8 cellular contexts compared by ENCODE assay signal in the genomic region with DNA sequence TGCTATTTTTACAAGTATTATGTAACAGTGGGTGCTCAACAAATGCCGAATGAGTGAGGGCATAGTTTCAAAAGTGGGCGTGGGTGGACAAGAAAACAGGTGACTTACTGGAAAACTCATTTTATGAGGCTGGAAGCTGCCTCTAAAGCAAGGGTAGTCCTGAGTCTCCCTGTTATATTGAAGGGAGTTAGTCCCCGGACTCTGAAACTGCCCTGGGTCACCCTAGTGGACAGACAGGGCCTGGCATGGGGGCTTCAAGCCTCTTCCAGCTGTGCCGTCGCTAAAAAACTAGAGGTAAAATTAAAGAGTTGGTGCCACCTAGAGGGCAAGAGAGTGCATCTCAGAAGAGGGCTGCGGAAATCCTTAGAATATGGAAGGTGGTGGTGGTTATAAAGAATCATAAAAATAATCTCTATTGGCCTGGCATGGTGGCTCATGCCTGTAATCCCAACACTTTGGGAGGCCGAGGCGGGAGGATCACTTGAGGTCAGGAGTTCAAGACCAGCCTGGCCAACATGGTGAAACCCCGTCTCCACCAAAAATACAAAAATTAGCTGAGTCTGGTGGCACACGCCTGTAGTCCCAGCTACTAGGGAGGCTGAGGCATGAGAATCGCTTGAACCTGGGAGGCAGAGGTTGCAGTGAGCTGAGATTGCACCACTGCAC. TPM values are rescaled to one million over a fixed set of nuclear protein-coding genes. Genes with fewer than 3 reads are reported as not detected.
DNase-seq lines count a peak whose midpoint lies in the region; ATAC-seq, FAIRE-seq and TF ChIP-seq lines count a peak whose summit lies in the region.
"Not testable (repeated sequence)": the region's sequence is repeated elsewhere in the genome, so short reads cannot be mapped to it uniquely, and the experiment has no call there.

No MANE protein-coding gene starts in this region.

- peak overlapping the region; percentile 34 for H3K27ac Mint-ChIP-seq in Calu3 (ENCODE audit: unreplicated experiment)

- H3K4me3 Mint-ChIP-seq in Calu3 (ENCODE audit: low read depth, unreplicated experiment), result peak overlapping the region; percentile 33

- H3K4me3 ChIP-seq in MG63; epithelial cell of esophagus (ENCODE audit: low read length): not testable (repeated sequence)
- H3K4me3 ChIP-seq in mucosa of rectum (ENCODE audit: low read length in 2 of 2), result peak overlapping the region in 1 of 2 donors; percentile 20

- not testable (repeated sequence) for H3K36me3 ChIP-seq in MG63; mucosa of rectum (ENCODE audit: control insufficient read depth in 2 of 2, insufficient read depth in 2 of 2, low read length in 2 of 2)

- TF ChIP-seq CTCF in Calu3 (IDR thresholded peaks at IDR 0.05; ENCODE audit: unreplicated experiment) (peak; percentile 98), epithelial cell of esophagus (IDR thresholded peaks at IDR 0.05; ENCODE audit: insufficient read depth, low read depth, low read length, missing control alignments) (peak; percentile 79)

- peaks cover 19 to 23% of the 10 kb centered on the region in 2 donors for H3K4me1 ChIP-seq in mucosa of rectum (ENCODE audit: control insufficient read depth in 2 of 2, insufficient read depth in 2 of 2, low read length in 2 of 2)

- not testable (repeated sequence) for H3K9me3 Mint-ChIP-seq in Calu3 (ENCODE audit: low read depth, unreplicated experiment)

- H3K9ac ChIP-seq in mucosa of rectum (ENCODE audit: low read depth in 1 of 2, low read length in 2 of 2), result peak overlapping the region in 1 of 2 donors; percentile 13

- DNase-seq in Calu3 (peak; percentile 96), MG63 (peak; percentile 91), RCC 7860 (ENCODE audit: low spot score) (peak; percentile 87), activated T-cell treated with anti-CD3 and anti-CD28 coated beads for 4 hours (peak; percentile 52), epithelial cell of esophagus (ENCODE audit: low read depth) (peak; percentile 80)
- DNase-seq in stimulated activated CD8-positive, alpha-beta memory T cell treated with anti-CD3 and anti-CD28 coated beads, Interleukin-15, amount 100 ng/mL, for 4 hours (ENCODE audit: low read depth in 2 of 2), result peak; percentile 33 to 46

- H3K27me3 Mint-ChIP-seq in Calu3 (ENCODE audit: unreplicated experiment), result not testable (repeated sequence)

- peaks cover 28% of the 10 kb centered on the region for H3K4me1 Mint-ChIP-seq in Calu3 (ENCODE audit: low read depth, unreplicated experiment)

- H3K9me3 ChIP-seq in MG63; mucosa of rectum (ENCODE audit: control insufficient read depth in 2 of 2, low read length in 2 of 2): not testable (repeated sequence)

- peaks cover 33% of the 10 kb centered on the region for H3K36me3 Mint-ChIP-seq in Calu3 (ENCODE audit: insufficient read depth, unreplicated experiment)

- BruUV-seq in Calu3 (replicated peaks; lab: Mats Ljungman, UMichigan), result not testable (repeated sequence)

- peak; percentile 45 for ATAC-seq in GM21619 (IDR thresholded peaks at IDR 0.05; ENCODE audit: unreplicated experiment)

- peak overlapping the region; percentile 7 to 35 for H3K27ac ChIP-seq in mucosa of rectum (ENCODE audit: low read depth in 2 of 2, low read length in 2 of 2)

- intact Hi-C loops in Calu3 (cut with micrococcal nuclease; ENCODE audit: unreplicated experiment), result loop anchor here (1.0 to 5.0 kb wide), 5 partner anchors 66 to 275 kb away; a partner anchor contains a TSS

- peak; percentile 79 for FAIRE-seq in RCC 7860 (lab: Jason Lieb, UNC)

- H3K27me3 ChIP-seq in MG63; mucosa of rectum (ENCODE audit: control insufficient read depth in 2 of 2, insufficient read depth in 2 of 2, low read length in 2 of 2): not testable (repeated sequence)

- CTCF ChIA-PET in Calu3 (lab: Charles Lee), result interaction anchor here (0.6 to 2.9 kb wide), 24 partner anchors 12 to 279 kb away, joined by 3 to 42 read pairs (median 5); a partner anchor contains a TSS

RNA-seq across cellular contexts. Expression of a gene that starts 3.6 kb away (rescaled TPM):
- 295 and 302 TPM in 2 replicates for total RNA-seq in Calu3 (2022)
- total RNA-seq in MG63 (2014; rRNA removed; shearing (Covaris generic); ENCODE audit: low replicate concordance), result 116 and 146 TPM in 2 replicates

RNA-seq across cellular contexts. Expression of a gene that starts 32.9 kb away (rescaled TPM):
- total RNA-seq in Calu3 (2022), result 67.1 and 83.6 TPM in 2 replicates
- total RNA-seq in MG63 (2014; rRNA removed; shearing (Covaris generic); ENCODE audit: low replicate concordance), result 59.9 and 81.0 TPM in 2 replicates

Comparison
In these comparisons a context has a peak if more than half of its experiments do, and no peak if none do; other contexts are left out.
1. DNase-seq: peak in every context shown above with its lines; median percentile 96 in Calu3; 91 in MG63; 87 in RCC 7860; 80 in epithelial cell of esophagus; 52 in activated T-cell treated with anti-CD3 and anti-CD28 coated beads for 4 hours; 40 in stimulated activated CD8-positive, alpha-beta memory T cell treated with anti-CD3 and anti-CD28 coated beads, Interleukin-15, amount 100 ng/mL, for 4 hours.